In the genomic region with DNA sequence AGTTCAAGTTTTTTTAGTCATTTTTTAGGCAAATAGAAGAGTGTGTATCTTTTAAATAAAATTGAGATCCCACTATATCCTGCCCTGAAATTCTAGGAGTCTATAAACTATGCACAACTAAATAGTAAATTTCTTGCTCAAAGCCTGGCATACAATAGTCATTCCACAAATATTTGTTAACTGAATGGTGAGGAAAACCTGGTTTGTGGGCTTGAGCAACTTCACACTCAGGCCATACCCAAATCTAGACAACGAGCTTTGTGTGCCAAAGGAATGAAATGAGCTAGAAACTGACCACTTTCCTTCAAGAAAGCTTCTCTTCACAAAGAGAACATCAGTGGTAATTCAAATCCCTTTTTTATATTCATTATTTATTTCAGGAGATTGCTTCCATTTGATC, we compare ENCODE assay signal across 23 cellular contexts. TPM values are rescaled to one million over a fixed set of nuclear protein-coding genes. Genes with fewer than 3 reads are reported as not detected.
DNase-seq lines count a peak whose midpoint lies in the region; ATAC-seq, FAIRE-seq and TF ChIP-seq lines count a peak whose summit lies in the region.
"Had no signal": no experiment of that assay in that cellular context is flagged by ENCODE, and none has a peak within 500 bp of the region (broad histone marks: within the 10 kb centered on the region; RNA-seq: fewer than 3 reads in every experiment).

No MANE protein-coding gene starts in this region.

- no peaks in the 10 kb centered on the region for H3K9me2 ChIP-seq in PC-3 (replicated peaks; ENCODE audit: low read length)

- H2AFZ ChIP-seq in PC-3 (ENCODE audit: low read length), result no peak overlapping the region
- H2AFZ ChIP-seq: neural progenitor cell had no signal

- no peak for TF ChIP-seq CTCF in PC-3 (conservative IDR thresholded peaks at IDR 0.05; ENCODE audit: low read depth, low read length)
- no peak for TF ChIP-seq CTCF in bronchial epithelial cell (IDR thresholded peaks at IDR 0.05; ENCODE audit: insufficient read depth, low read length, severe bottlenecking)
- no peak for TF ChIP-seq CTCF in esophagus squamous epithelium (IDR thresholded peaks at IDR 0.05)

- H3K36me3 ChIP-seq in PC-3 (ENCODE audit: low read depth, low read length) (no peaks in the 10 kb centered on the region), bronchial epithelial cell (ENCODE audit: control insufficient read depth, insufficient read depth, low read length) (peaks cover 10% of the 10 kb centered on the region), esophagus squamous epithelium (no peaks in the 10 kb centered on the region)
- H3K36me3 ChIP-seq: neural progenitor cell, stomach, tibial artery had no signal

- no peaks in the 10 kb centered on the region for H3K36me3 Mint-ChIP-seq in naive thymus-derived CD8-positive, alpha-beta T cell
- H3K36me3 Mint-ChIP-seq: activated naive CD4-positive, alpha-beta T cell treated with anti-CD3 and anti-CD28 coated beads, Interleukin-2, amount 10 ng/mL, durations not matched to agents 7 days and 5 days; CD4-positive, CD25-positive, alpha-beta regulatory T cell; neural progenitor cell had no signal

- H3K79me2 ChIP-seq in PC-3 (ENCODE audit: low read length), result no peaks in the 10 kb centered on the region

- peaks cover 0 to 2% (median 0%) of the 10 kb centered on the region in 4 donors for H3K4me1 Mint-ChIP-seq in naive thymus-derived CD8-positive, alpha-beta T cell
- H3K4me1 Mint-ChIP-seq: CD4-positive, CD25-positive, alpha-beta regulatory T cell had no signal

- H3K27ac ChIP-seq in PC-3 (ENCODE audit: low read length) (peak overlapping the region; percentile 71), esophagus squamous epithelium (no peak overlapping the region)
- H3K27ac ChIP-seq: KMS-11, neural progenitor cell, stomach, tibial artery had no signal

- peak overlapping the region; percentile 40 for H3K4me2 ChIP-seq in PC-3 (ENCODE audit: low read length)
- H3K4me2 ChIP-seq: KMS-11, neural progenitor cell had no signal

- peaks cover 0 to 22% (median 10%) of the 10 kb centered on the region in 5 donors for H3K27me3 Mint-ChIP-seq in naive thymus-derived CD8-positive, alpha-beta T cell

- POLR2A ChIA-PET in PC-3 (lab: Charles Lee; ENCODE audit: unreplicated experiment), result no interaction called here
- POLR2A ChIA-PET in naive thymus-derived CD8-positive, alpha-beta T cell (lab: Charles Lee), result interaction anchor here (0.6 kb wide), 1 partner anchor 339 kb away, joined by 3 read pairs; no protein-coding TSS in a partner anchor

- no peak for FAIRE-seq in bronchial epithelial cell (lab: Jason Lieb, UNC)
- FAIRE-seq in frontal cortex (lab: Jason Lieb, UNC), result no peak
- FAIRE-seq: D721Med, RCC 7860 had no signal

- peak; percentile 43 for DNase-seq in ELR (ENCODE audit: low read depth)
- DNase-seq in PC-3, result peak; percentile 84
- peak; percentile 53 for DNase-seq in bronchial epithelial cell (ENCODE audit: low read depth)
- peak; percentile 20 for DNase-seq in kidney tubule cell (ENCODE audit: low spot score)
- no peak for DNase-seq in frontal cortex (ENCODE audit: low spot score in 2 of 2)
- DNase-seq in activated CD4-positive, alpha-beta T cell treated with anti-CD3 and anti-CD28 coated beads for 1 hour, result no peak
- no peak for DNase-seq in esophagus squamous epithelium (lab: John Stamatoyannopoulos, UW)
- no peak for DNase-seq in naive thymus-derived CD8-positive, alpha-beta T cell
- DNase-seq: activated CD4-positive, alpha-beta T cell treated with anti-CD3 and anti-CD28 coated beads for 4 hours; activated naive CD4-positive, alpha-beta T cell treated with anti-CD3 and anti-CD28 coated beads, Interleukin-2, amount 10 ng/mL, durations not matched to agents 7 days and 5 days; activated T-cell treated with anti-CD3 and anti-CD28 coated beads, Interleukin-2, amount 50 U/mL, for 72 hours; anterior cingulate cortex; CD4-positive, CD25-positive, alpha-beta regulatory T cell; islet precursor cell; NCI-H524; posterior cingulate gyrus; stomach; tibial artery had no signal

- no peak overlapping the region for H3K27ac Mint-ChIP-seq in naive thymus-derived CD8-positive, alpha-beta T cell
- H3K27ac Mint-ChIP-seq: activated naive CD4-positive, alpha-beta T cell treated with anti-CD3 and anti-CD28 coated beads, Interleukin-2, amount 10 ng/mL, durations not matched to agents 7 days and 5 days; activated T-cell treated with anti-CD3 and anti-CD28 coated beads, Interleukin-2, amount 50 U/mL, for 72 hours; CD4-positive, CD25-positive, alpha-beta regulatory T cell; neural progenitor cell had no signal

- H3K4me3 Mint-ChIP-seq in naive thymus-derived CD8-positive, alpha-beta T cell, result no peak overlapping the region
- H3K4me3 Mint-ChIP-seq: activated naive CD4-positive, alpha-beta T cell treated with anti-CD3 and anti-CD28 coated beads, Interleukin-2, amount 10 ng/mL, durations not matched to agents 7 days and 5 days; activated T-cell treated with anti-CD3 and anti-CD28 coated beads, Interleukin-2, amount 50 U/mL, for 72 hours; CD4-positive, CD25-positive, alpha-beta regulatory T cell; neural progenitor cell had no signal

- H3F3A ChIP-seq in PC-3 (ENCODE audit: low read length, unreplicated experiment), result peaks cover 12% of the 10 kb centered on the region

- no peak for TF ChIP-seq POLR2A in esophagus squamous epithelium (IDR thresholded peaks at IDR 0.05)

- H3K9me3 ChIP-seq in PC-3 (ENCODE audit: low read length) (no peaks in the 10 kb centered on the region), esophagus squamous epithelium (no peaks in the 10 kb centered on the region)
- H3K9me3 ChIP-seq: stomach, tibial artery had no signal

- H4K20me1 ChIP-seq in PC-3 (ENCODE audit: low read length), result no peaks in the 10 kb centered on the region

- H3K4me3 ChIP-seq in PC-3 (ENCODE audit: low read length), result no peak overlapping the region
- H3K4me3 ChIP-seq in bronchial epithelial cell (ENCODE audit: low read depth, low read length), result no peak overlapping the region
- H3K4me3 ChIP-seq in esophagus squamous epithelium, result no peak overlapping the region
- H3K4me3 ChIP-seq: neural progenitor cell, stomach, tibial artery had no signal

- no peaks in the 10 kb centered on the region for H3K9me3 Mint-ChIP-seq in naive thymus-derived CD8-positive, alpha-beta T cell
- H3K9me3 Mint-ChIP-seq: activated naive CD4-positive, alpha-beta T cell treated with anti-CD3 and anti-CD28 coated beads, Interleukin-2, amount 10 ng/mL, durations not matched to agents 7 days and 5 days; activated T-cell treated with anti-CD3 and anti-CD28 coated beads, Interleukin-2, amount 50 U/mL, for 72 hours; neural progenitor cell had no signal

- WGBS in esophagus squamous epithelium, 2 donors, result 75 to 94% methylated on average over 1 of the region's 1 CpG

- CTCF ChIA-PET in PC-3 (lab: Charles Lee), result interaction anchor here (0.9 to 1.1 kb wide), 3 partner anchors 13 to 105 kb away, joined by 3 to 4 read pairs (median 3); no protein-coding TSS in a partner anchor

- H3K9ac ChIP-seq in PC-3 (ENCODE audit: low read length), result 0 out of 2 replicates have a peak overlapping the region, but pooled peaks have one; percentile 6
- H3K9ac ChIP-seq: KMS-11, neural progenitor cell had no signal

- no TSS peak for BruUV-seq in PC-3 (replicated peaks; lab: Mats Ljungman, UMichigan)

- H3K27me3 ChIP-seq in PC-3 (ENCODE audit: low read length), result no peaks in the 10 kb centered on the region
- no peaks in the 10 kb centered on the region for H3K27me3 ChIP-seq in bronchial epithelial cell (ENCODE audit: control insufficient read depth, insufficient read depth, low read length)
- H3K27me3 ChIP-seq in esophagus squamous epithelium, result no peaks in the 10 kb centered on the region
- H3K27me3 ChIP-seq: neural progenitor cell, stomach, tibial artery had no signal

- intact Hi-C loops in PC-3 (cut with micrococcal nuclease), result loop anchor here (5.0 kb wide), 1 partner anchor 149 kb away; no protein-coding TSS in a partner anchor
- intact Hi-C loops in esophagus squamous epithelium (cut with DNase I), result no loop called here

- peaks cover 64% of the 10 kb centered on the region for H3K4me1 ChIP-seq in PC-3 (ENCODE audit: insufficient read depth, low read length)
- H3K4me1 ChIP-seq in esophagus squamous epithelium, result peaks cover 0 to 35% (median 0%) of the 10 kb centered on the region in 3 donors
- H3K4me1 ChIP-seq: tibial artery had no signal

- peak; percentile 35 for ATAC-seq in PC-3
- no peak for ATAC-seq in naive thymus-derived CD8-positive, alpha-beta T cell
- ATAC-seq: activated T-cell treated with anti-CD3 and anti-CD28 coated beads, Interleukin-2, amount 50 U/mL, for 72 hours; sciatic nerve had no signal

RNA-seq across cellular contexts. Expression of a gene that starts 39.6 kb away (rescaled TPM):
- total RNA-seq in PC-3 (2014; rRNA removed) (32.6 and 37.9 TPM in 2 replicates), bronchial epithelial cell (62.1 and 64.8 TPM in 2 replicates), frontal cortex (35.5 TPM), esophagus squamous epithelium (10 to 100 TPM; 47.2 to 91.6 (median 66.9) TPM)
- total RNA-seq in naive thymus-derived CD8-positive, alpha-beta T cell, result under 1 TPM; 0.03 to 0.08 TPM
- under 1 TPM in 2 of 3 donors, not detected in 1; 0.07 to 0.10 TPM for polyA plus RNA-seq in naive thymus-derived CD8-positive, alpha-beta T cell

Comparison
In these comparisons a context has a peak if more than half of its experiments do, and no peak if none do; other contexts are left out.
1. DNase-seq: peak in ELR (single experiment), PC-3 (single experiment), bronchial epithelial cell (single experiment) and kidney tubule cell (single experiment); none in frontal cortex (0 of 2), activated CD4-positive, alpha-beta T cell treated with anti-CD3 and anti-CD28 coated beads for 1 hour (single experiment), esophagus squamous epithelium (single experiment) and naive thymus-derived CD8-positive, alpha-beta T cell (0 of 10).
2. RNA of a gene that starts 39.6 kb away (total RNA-seq): 47.2 to 91.6 TPM in esophagus squamous epithelium, 62.1 to 64.8 TPM in bronchial epithelial cell, 35.5 TPM in frontal cortex (single experiment) and 32.6 to 37.9 TPM in PC-3; 0.03 to 0.08 TPM in naive thymus-derived CD8-positive, alpha-beta T cell; every median in the first group is over 10 times any median in the second.